Comparison of ENCODE assay signal across 8 cellular contexts in the genomic region with DNA sequence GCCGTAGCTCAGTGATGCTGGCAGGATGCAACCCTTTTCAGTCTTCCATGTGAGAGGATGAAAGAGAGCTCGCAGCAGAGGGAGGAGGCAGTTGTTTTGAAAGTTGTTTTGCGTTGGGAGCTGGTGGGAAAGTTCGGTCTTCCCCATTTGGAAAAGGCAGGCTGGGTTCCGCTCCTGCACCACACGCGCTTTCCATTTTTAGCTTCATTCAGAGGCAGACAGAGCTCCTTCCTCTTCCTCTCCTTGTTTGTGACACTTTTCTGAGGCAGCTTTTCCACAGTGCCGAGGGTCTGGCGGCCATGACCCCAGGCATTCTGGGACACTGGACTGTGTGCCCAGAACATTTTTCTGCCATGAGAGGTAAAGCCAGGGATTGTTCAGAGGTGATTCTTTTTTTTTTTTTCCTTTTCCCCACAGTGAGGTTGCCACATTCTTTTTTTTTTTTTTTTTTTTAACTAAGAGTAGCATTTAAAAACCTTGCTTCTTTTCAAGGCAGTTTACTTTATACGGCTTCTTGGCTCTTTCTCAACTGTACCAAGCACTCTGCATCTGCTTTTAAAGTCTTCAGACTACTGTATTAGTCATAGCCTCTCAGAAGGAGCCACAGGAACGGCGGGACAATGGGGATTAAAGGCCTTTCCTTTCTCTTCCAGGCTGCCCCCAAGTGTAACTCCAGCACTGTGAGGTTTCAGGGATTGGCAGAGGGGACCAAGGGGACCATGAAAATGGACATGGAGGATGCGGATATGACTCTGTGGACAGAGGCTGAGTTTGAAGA. TPM values are rescaled to one million over a fixed set of nuclear protein-coding genes. Genes with fewer than 3 reads are reported as not detected.
DNase-seq lines count a peak whose midpoint lies in the region; TF ChIP-seq lines count a peak whose summit lies in the region.

No MANE protein-coding gene starts in this region.

- no peaks in the 10 kb centered on the region for H3K9me3 ChIP-seq in fibroblast of lung (ENCODE audit: control insufficient read depth, insufficient read depth, low read depth, low read length)
- H3K9me3 ChIP-seq in parathyroid adenoma (ENCODE audit: control insufficient read depth, low read length): no peaks in the 10 kb centered on the region

- H3K9ac ChIP-seq in fibroblast of lung (ENCODE audit: insufficient read depth, low read length) (peak overlapping the region; percentile 34), parathyroid adenoma (no peak overlapping the region)

- peak overlapping the region; percentile 82 for H2AFZ ChIP-seq in fibroblast of lung (ENCODE audit: low read length)
- H2AFZ ChIP-seq in parathyroid adenoma: no peak overlapping the region

- H3K27me3 ChIP-seq in fibroblast of lung (ENCODE audit: control insufficient read depth, insufficient read depth, low read length) (no peaks in the 10 kb centered on the region), parathyroid adenoma (ENCODE audit: control insufficient read depth, insufficient read depth, low read length) (no peaks in the 10 kb centered on the region)

- POLR2A ChIA-PET in RWPE1 (lab: Yijun Ruan, JAX; ENCODE audit: low non-redundant PET): no interaction called here

- H3K27ac ChIP-seq in RWPE1 (peak overlapping the region; percentile 33; the same call in 1 of the 2 replicates), fibroblast of lung (ENCODE audit: insufficient read depth, low read length) (peak overlapping the region; percentile 78), parathyroid adenoma (peak overlapping the region; percentile 40)

- H3K4me2 ChIP-seq in fibroblast of lung (ENCODE audit: extremely low read depth, insufficient read depth, low read length) (peak overlapping the region; percentile 90), parathyroid adenoma (ENCODE audit: low read length) (peak overlapping the region; percentile 24)

- peak; percentile 2 for DNase-seq in GF-D8 (lab: John Stamatoyannopoulos, UW)
- DNase-seq in RWPE1 (ENCODE audit: low spot score): no peak
- DNase-seq in fibroblast of lung (ENCODE audit: low read depth in 2 of 2): peak; percentile 85 to 90
- no peak for DNase-seq in HUDEP-2 (lab: John Stamatoyannopoulos, UW; ENCODE audit: unreplicated experiment in 76 of 76)
- no peak for DNase-seq in NAMALWA (ENCODE audit: low spot score)
- DNase-seq in NCI-H1694 treated with DMSO at 0.1 percent for 48 hours (lab: John Stamatoyannopoulos, UW): no peak
- DNase-seq in GM13976 (ENCODE audit: low spot score): no peak

- H3K4me1 ChIP-seq in fibroblast of lung (ENCODE audit: control insufficient read depth, extremely low read depth, insufficient read depth, low read length): peaks cover 13% of the 10 kb centered on the region
- peaks cover 4% of the 10 kb centered on the region for H3K4me1 ChIP-seq in parathyroid adenoma

- CTCF ChIA-PET in RWPE1 (lab: Yijun Ruan, JAX): interaction anchor here (0.7 kb wide), 1 partner anchor 1508 kb away, joined by 6 read pairs; no protein-coding TSS in a partner anchor

- H3K36me3 ChIP-seq in fibroblast of lung (ENCODE audit: control insufficient read depth, insufficient read depth, low read length) (no peaks in the 10 kb centered on the region), parathyroid adenoma (ENCODE audit: control insufficient read depth, insufficient read depth, low read length) (no peaks in the 10 kb centered on the region)

- TF ChIP-seq CTCF in RWPE1 (conservative IDR thresholded peaks at IDR 0.05; ENCODE audit: low read depth): no peak
- no peak for TF ChIP-seq CTCF in fibroblast of lung (conservative IDR thresholded peaks at IDR 0.05 in 1 of 2, IDR thresholded peaks at IDR 0.05 in 1 of 2; ENCODE audit: low read depth in 1 of 2, low read length in 2 of 2)
- TF ChIP-seq CTCF in parathyroid adenoma (IDR thresholded peaks at IDR 0.05): no peak
- TF ChIP-seq CTCF in GM13976 (IDR thresholded peaks at IDR 0.05; ENCODE audit: borderline replicate concordance, control extremely low read depth, extremely low read depth, insufficient read depth, missing control alignments): no peak

- in situ Hi-C loops in GM13976 (cut with MboI; ENCODE audit: low sequenced_read_pairs, unreplicated experiment): loop anchor here (25.0 kb wide), 1 partner anchor 600 kb away; no protein-coding TSS in a partner anchor

- peak overlapping the region; percentile 50 to 83 (median 61) for H3K4me3 ChIP-seq in fibroblast of lung (replicated peaks in 1 of 4; ENCODE audit: control extremely low read depth in 1 of 4, insufficient read depth in 1 of 4, low read depth in 3 of 4, low read length in 4 of 4)
- H3K4me3 ChIP-seq in parathyroid adenoma (ENCODE audit: low read depth, low read length): peak overlapping the region; percentile 42

- no peaks in the 10 kb centered on the region for H4K20me1 ChIP-seq in fibroblast of lung (ENCODE audit: control insufficient read depth, extremely low read depth, insufficient read depth, low read length)

- H3K79me2 ChIP-seq in fibroblast of lung (ENCODE audit: control insufficient read depth, insufficient read depth, low read length) (peaks cover 22% of the 10 kb centered on the region), parathyroid adenoma (no peaks in the 10 kb centered on the region)

RNA-seq across cellular contexts. Expression of gene PRDM1, which starts 1.6 kb away (rescaled TPM):
- 2.3 and 5.4 TPM in 2 replicates for total RNA-seq in fibroblast of lung
- 2.8 TPM in 2 replicates for polyA plus RNA-seq in fibroblast of lung
- 1.9 and 2.1 TPM in 2 replicates for polyA plus RNA-seq in fibroblast of lung (2012)
- polyA minus RNA-seq in fibroblast of lung (ENCODE audit: low replicate concordance): 5.4 and 9.6 TPM in 2 replicates

Comparison
In these comparisons a context has a peak if more than half of its experiments do, and no peak if none do; other contexts are left out.
1. DNase-seq: peak in GF-D8 (single experiment) and fibroblast of lung (2 of 2); none in RWPE1 (single experiment), HUDEP-2 (0 of 76), NAMALWA (single experiment), NCI-H1694 treated with DMSO at 0.1 percent for 48 hours (single experiment) and GM13976 (single experiment).
2. Peak in every context shown above with its lines, with median percentiles within 50 percentile points of each other: H3K27ac ChIP-seq.